ENCODE assay signal across 8 cellular contexts in genomic region chr14:50520947-50521815, GRCh38. TPM values are rescaled to one million over a fixed set of nuclear protein-coding genes. Genes with fewer than 3 reads are reported as not detected.
DNase-seq lines count a peak whose midpoint lies in the region; ATAC-seq, FAIRE-seq and TF ChIP-seq lines count a peak whose summit lies in the region.

No MANE protein-coding gene starts in this region.

- 49 to 50% methylated on average over 5 of the region's 5 CpGs for WGBS in tibial nerve, 2 donors

- no peak for TF ChIP-seq EP300 in tibial nerve (IDR thresholded peaks at IDR 0.05)

- peak; percentile 82 for FAIRE-seq in H54 (lab: Jason Lieb, UNC)

- peaks cover 40% of the 10 kb centered on the region for H3K4me1 Mint-ChIP-seq in memory B cell

- DNase-seq in GM04503 (ENCODE audit: low read depth): peak; percentile 54
- no peak for DNase-seq in H54 (ENCODE audit: insufficient read length, low spot score)
- peak; percentile 31 to 58 for DNase-seq in NCI-H524 (lab: John Stamatoyannopoulos, UW)
- DNase-seq in memory B cell (ENCODE audit: low spot score in 2 of 2): no peak
- DNase-seq in tibial nerve (ENCODE audit: low spot score in 2 of 2): no peak
- no peak for DNase-seq in NCI-H510A treated with DMSO at 0.1 percent for 48 hours (lab: John Stamatoyannopoulos, UW)
- DNase-seq in H7: no peak

- H3K27me3 ChIP-seq in tibial nerve (no peaks in the 10 kb centered on the region), H7 (ENCODE audit: control insufficient read depth, insufficient read depth, low read length) (no peaks in the 10 kb centered on the region)

- no peaks in the 10 kb centered on the region for H3K9me3 ChIP-seq in tibial nerve

- TF ChIP-seq POLR2A in H54 (IDR thresholded peaks at IDR 0.05; ENCODE audit: low read depth, low read length) (no peak), tibial nerve (IDR thresholded peaks at IDR 0.05) (no peak)

- H3K36me3 ChIP-seq in tibial nerve: no peaks in the 10 kb centered on the region
- H3K36me3 ChIP-seq in H7 (replicated peaks; ENCODE audit: control insufficient read depth, insufficient read depth, low read length): no peaks in the 10 kb centered on the region

- peak overlapping the region; percentile 51 for H3K27ac Mint-ChIP-seq in memory B cell

- H3K27ac ChIP-seq in angular gyrus (ENCODE audit: low read depth, low read length): peak overlapping the region; percentile 59
- peak overlapping the region in 3 of 4 donors; percentile 53 to 83 (median 67) for H3K27ac ChIP-seq in tibial nerve

- H3K9me3 Mint-ChIP-seq in memory B cell: no peaks in the 10 kb centered on the region

- no peak for TF ChIP-seq CTCF in tibial nerve (IDR thresholded peaks at IDR 0.05)

- H3K4me3 ChIP-seq in tibial nerve (no peak overlapping the region), H7 (ENCODE audit: insufficient read depth, low read depth, low read length) (no peak overlapping the region)

- no peak overlapping the region for H3K4me3 Mint-ChIP-seq in memory B cell

- H3K27me3 Mint-ChIP-seq in memory B cell: no peaks in the 10 kb centered on the region

- ATAC-seq in memory B cell (ENCODE audit: low read depth): no peak

- H3K4me1 ChIP-seq in tibial nerve: peaks cover 0 to 83% (median 20%) of the 10 kb centered on the region in 4 donors

- peaks cover 8% of the 10 kb centered on the region for H3K36me3 Mint-ChIP-seq in memory B cell

RNA-seq across cellular contexts. Expression of gene MAP4K5, which starts 11.2 kb away (rescaled TPM):
- 100 to 1,000 TPM; 216 to 288 (median 279) TPM for total RNA-seq in tibial nerve
- total RNA-seq in H7 (2014; rRNA removed; shearing (Covaris generic)): 17.2 and 27.4 TPM in 2 replicates

RNA-seq across cellular contexts. Expression of gene ATL1, which starts 38.8 kb away (rescaled TPM):
- total RNA-seq in tibial nerve: 10 to 100 TPM; 13.5 to 34.7 (median 23.3) TPM
- 1.9 and 2.8 TPM in 2 replicates for total RNA-seq in H7 (2014; rRNA removed; shearing (Covaris generic))

Comparison
In these comparisons a context has a peak if more than half of its experiments do, and no peak if none do; other contexts are left out.
1. DNase-seq: peak in GM04503 (single experiment) and NCI-H524 (2 of 2); none in H54 (single experiment), memory B cell (0 of 2), tibial nerve (0 of 2), NCI-H510A treated with DMSO at 0.1 percent for 48 hours (single experiment) and H7 (single experiment).